In genomic region chr17:77089949-77090348, GRCh38 we compare ENCODE assay signal across 8 cellular contexts. TPM values are rescaled to one million over a fixed set of nuclear protein-coding genes. Genes with fewer than 3 reads are reported as not detected.
DNase-seq lines count a peak whose midpoint lies in the region; ATAC-seq, FAIRE-seq and TF ChIP-seq lines count a peak whose summit lies in the region.
"Not testable (repeated sequence)": the region's sequence is repeated elsewhere in the genome, so short reads cannot be mapped to it uniquely, and the experiment has no call there.

No MANE protein-coding gene starts in this region.

- not testable (repeated sequence) for H2BK12ac ChIP-seq in H1 (ENCODE audit: low read depth, low read length); mesenchymal stem cell (ENCODE audit: low read length in 2 of 2)

- H3K4me1 ChIP-seq in A673 (ENCODE audit: insufficient read depth, low read length, poor library complexity, severe bottlenecking), result peaks cover 14% of the 10 kb centered on the region
- H3K4me1 ChIP-seq in MM.1S (ENCODE audit: low read length), result peaks cover 58% of the 10 kb centered on the region
- not testable (repeated sequence) for H3K4me1 ChIP-seq in H1 (replicated peaks in 1 of 4; ENCODE audit: control insufficient read depth in 3 of 4, insufficient read depth in 4 of 4, low read length in 3 of 4)
- H3K4me1 ChIP-seq in mesenchymal stem cell (ENCODE audit: control insufficient read depth, insufficient read depth, low read depth, low read length), result peaks cover 12% of the 10 kb centered on the region
- peaks cover 17% of the 10 kb centered on the region for H3K4me1 ChIP-seq in skeletal muscle satellite cell (ENCODE audit: control insufficient read depth, insufficient read depth, low read length)

- H3K36me3 Mint-ChIP-seq in WTC11, result peaks cover 41% of the 10 kb centered on the region
- H3K36me3 Mint-ChIP-seq in activated naive CD4-positive, alpha-beta T cell treated with anti-CD3 and anti-CD28 coated beads, Interleukin-2, amount 50 U/mL, for 72 hours, result peaks cover 38 to 47% of the 10 kb centered on the region in 2 donors

- peaks cover 26% of the 10 kb centered on the region for H3K4me1 Mint-ChIP-seq in WTC11

- H3K27me3 Mint-ChIP-seq in WTC11 (ENCODE audit: low read depth), result not testable (repeated sequence)

- FAIRE-seq in H1 (lab: Jason Lieb, UNC), result not testable (repeated sequence)

- H2BK15ac ChIP-seq in H1 (ENCODE audit: low read length); mesenchymal stem cell (ENCODE audit: low read depth, poor library complexity, severe bottlenecking): not testable (repeated sequence)

- ATAC-seq in WTC11; activated naive CD4-positive, alpha-beta T cell treated with anti-CD3 and anti-CD28 coated beads, Interleukin-2, amount 50 U/mL, for 72 hours: not testable (repeated sequence)

- not testable (repeated sequence) for H3K14ac ChIP-seq in H1 (ENCODE audit: insufficient read length); mesenchymal stem cell (ENCODE audit: low read length in 2 of 2)

- not testable (repeated sequence) for H2BK120ac ChIP-seq in H1 (replicated peaks; ENCODE audit: low read depth, low read length); mesenchymal stem cell (ENCODE audit: low read depth, low read length)

- H3K56ac ChIP-seq in H1 (replicated peaks; ENCODE audit: insufficient read length, low read depth, low read length), result not testable (repeated sequence)

- H3K79me2 ChIP-seq in MM.1S (ENCODE audit: low read length) (peaks cover 71% of the 10 kb centered on the region), H1 (ENCODE audit: control insufficient read depth in 1 of 2, insufficient read depth in 2 of 2, low read length in 2 of 2) (peaks cover 0 to 37% of the 10 kb centered on the region in 2 experiments; a peak in 3 of 4 replicates)

- not testable (repeated sequence) for H4K20me1 ChIP-seq in MM.1S (ENCODE audit: insufficient read depth, low read length); H1 (replicated peaks in 1 of 2; ENCODE audit: control insufficient read depth in 1 of 2, insufficient read depth in 2 of 2, low read length in 2 of 2)

- not testable (repeated sequence) for TF ChIP-seq POLR2A in H1 (IDR thresholded peaks at IDR 0.05; ENCODE audit: control extremely low read depth in 1 of 2, low read depth in 2 of 2, low read length in 2 of 2)

- H3K18ac ChIP-seq in H1 (ENCODE audit: extremely low read depth, low read length); mesenchymal stem cell (ENCODE audit: low read depth in 1 of 2, low read length in 2 of 2): not testable (repeated sequence)

- not testable (repeated sequence) for TF ChIP-seq RAD21 in H1 (IDR thresholded peaks at IDR 0.05 in 1 of 2, conservative IDR thresholded peaks at IDR 0.05 in 1 of 2; ENCODE audit: low read depth in 2 of 2, low read length in 2 of 2)

- H4K8ac ChIP-seq in H1 (ENCODE audit: extremely low read depth, insufficient read depth, low read length), result 0 out of 2 replicates have a peak overlapping the region, but pooled peaks have one; percentile 58
- not testable (repeated sequence) for H4K8ac ChIP-seq in mesenchymal stem cell (ENCODE audit: low read length)

- not testable (repeated sequence) for H3K79me1 ChIP-seq in H1 (ENCODE audit: low read depth, low read length)
- H3K79me1 ChIP-seq in mesenchymal stem cell (replicated peaks; ENCODE audit: low read length, poor library complexity, severe bottlenecking), result peaks cover 26% of the 10 kb centered on the region

- not testable (repeated sequence) for H3K9me3 Mint-ChIP-seq in WTC11; activated naive CD4-positive, alpha-beta T cell treated with anti-CD3 and anti-CD28 coated beads, Interleukin-2, amount 50 U/mL, for 72 hours

- not testable (repeated sequence) for TF ChIP-seq EP300 in H1 (IDR thresholded peaks at IDR 0.05; ENCODE audit: borderline replicate concordance in 1 of 2, low read depth in 2 of 2, low read length in 2 of 2)

- POLR2A ChIA-PET in A673 (lab: Charles Lee; ENCODE audit: low non-redundant PET), result not testable (repeated sequence)
- POLR2A ChIA-PET in WTC11 (lab: Charles Lee) (interaction anchor here (0.7 kb wide), 1 partner anchor 302 kb away, joined by 3 read pairs; no protein-coding TSS in a partner anchor), H1 (lab: Charles Lee; ENCODE audit: partially characterized antibody) (interaction anchor here (0.7 to 1.8 kb wide), 4 partner anchors 13 to 165 kb away, joined by 3 to 7 read pairs (median 4); no protein-coding TSS in a partner anchor)

- H3K27me3 ChIP-seq in A673 (replicated peaks; ENCODE audit: insufficient read depth, low read depth, low read length, poor library complexity); MM.1S (replicated peaks; ENCODE audit: insufficient read depth, low read length); H1 (replicated peaks in 1 of 4; ENCODE audit: control insufficient read depth in 3 of 4, extremely low read depth in 1 of 4, insufficient read depth in 3 of 4, low read length in 3 of 4); mesenchymal stem cell (ENCODE audit: control insufficient read depth in 1 of 2, insufficient read depth in 1 of 2, low read length in 2 of 2); skeletal muscle satellite cell (ENCODE audit: control insufficient read depth, insufficient read depth, low read length): not testable (repeated sequence)

- TF ChIP-seq CTCF in A673 (conservative IDR thresholded peaks at IDR 0.05; ENCODE audit: low read depth, low read length); GM12864 (IDR thresholded peaks at IDR 0.05; ENCODE audit: low read depth, low read length, missing control alignments); MM.1S (IDR thresholded peaks at IDR 0.05; ENCODE audit: low read length); WTC11 (IDR thresholded peaks at IDR 0.05); H1 (IDR thresholded peaks at IDR 0.05; ENCODE audit: control extremely low read depth in 1 of 3, insufficient read depth in 1 of 3, low read depth in 1 of 3, low read length in 3 of 3): not testable (repeated sequence)

- 0 out of 2 replicates have a peak overlapping the region, but pooled peaks have one; percentile 23 for H3K27ac Mint-ChIP-seq in WTC11
- H3K27ac Mint-ChIP-seq in activated naive CD4-positive, alpha-beta T cell treated with anti-CD3 and anti-CD28 coated beads, Interleukin-2, amount 50 U/mL, for 72 hours, result peak overlapping the region; percentile 98 to 100

- 96% methylated on average over 10 of the region's 10 CpGs; no CpG with 5 or more reads in 1 of the 2 experiments for WGBS in H1 (ENCODE audit: extremely low coverage in 1 of 2, insufficient coverage in 1 of 2, insufficient read length in 1 of 2, insufficient replicate concordance in 2 of 2, low coverage in 1 of 2, low lambda C conversion rate in 2 of 2, missing lambda C conversion rate in 1 of 2), 2 experiments
- 94% methylated on average over 10 of the region's 10 CpGs for WGBS in mesenchymal stem cell

- H3K9me2 ChIP-seq in MM.1S (replicated peaks; ENCODE audit: insufficient read depth, low read length), result not testable (repeated sequence)

- not testable (repeated sequence) for H3K4ac ChIP-seq in H1 (replicated peaks; ENCODE audit: insufficient read length, low read depth, low read length); mesenchymal stem cell (ENCODE audit: low read depth in 1 of 2, low read length in 2 of 2)

- BruUV-seq in A673 (replicated peaks; lab: Mats Ljungman, UMichigan), result not testable (repeated sequence)

- H4K91ac ChIP-seq in H1 (replicated peaks; ENCODE audit: insufficient read length, low read length); mesenchymal stem cell (ENCODE audit: low read length): not testable (repeated sequence)

- CTCF ChIA-PET in A673 (lab: Charles Lee), result interaction anchor here (0.7 kb wide), 2 partner anchors 25 to 384 kb away, joined by 4 to 8 read pairs; no protein-coding TSS in a partner anchor
- CTCF ChIA-PET in WTC11 (lab: Charles Lee), result interaction anchor here (0.6 to 2.3 kb wide), 5 partner anchors 12 to 210 kb away, joined by 3 to 15 read pairs (median 3); no protein-coding TSS in a partner anchor
- CTCF ChIA-PET in H1 (lab: Charles Lee; ENCODE audit: partially characterized antibody), result interaction anchor here (0.9 to 2.1 kb wide), 5 partner anchors 18 to 158 kb away, joined by 3 to 11 read pairs (median 3); no protein-coding TSS in a partner anchor

- not testable (repeated sequence) for H3K27ac ChIP-seq in A673 (ENCODE audit: low read depth, low read length, poor library complexity, severe bottlenecking); H1 (ENCODE audit: low read depth, low read length); mesenchymal stem cell (ENCODE audit: low read length, poor library complexity, severe bottlenecking)
- H3K27ac ChIP-seq in MM.1S (ENCODE audit: low read length), result peak overlapping the region; percentile 97

- not testable (repeated sequence) for H4K5ac ChIP-seq in H1 (ENCODE audit: insufficient read length, low read depth, low read length)

- H2BK20ac ChIP-seq in H1 (ENCODE audit: low read length), result not testable (repeated sequence)

- H3F3A ChIP-seq in MM.1S (ENCODE audit: insufficient read depth, low read length), result peaks cover 70% of the 10 kb centered on the region

- H3K4me3 Mint-ChIP-seq in WTC11, result peak overlapping the region; percentile 92

- H3K9me3 ChIP-seq in A673 (ENCODE audit: low read depth, low read length, poor library complexity, severe bottlenecking); MM.1S (replicated peaks; ENCODE audit: insufficient read depth, low read length); H1 (ENCODE audit: insufficient read depth in 2 of 2, low read depth in 1 of 2, low read length in 1 of 2); mesenchymal stem cell (ENCODE audit: control insufficient read depth, low read length); skeletal muscle satellite cell (replicated peaks; ENCODE audit: low read length): not testable (repeated sequence)

- intact Hi-C loops in A673 (cut with micrococcal nuclease; ENCODE audit: unreplicated experiment), result loop anchor here (5.0 kb wide), 1 partner anchor 407 kb away; no protein-coding TSS in a partner anchor

- peak overlapping the region; percentile 79 for H3K4me3 ChIP-seq in A673 (ENCODE audit: low read depth, low read length, poor library complexity, severe bottlenecking)
- peak overlapping the region; percentile 69 for H3K4me3 ChIP-seq in GM12864 (ENCODE audit: low read depth, low read length)
- peak overlapping the region; percentile 89; the same call in 1 of the 2 replicates for H3K4me3 ChIP-seq in MM.1S (ENCODE audit: low read length)
- peak overlapping the region in 1 of 4 experiments; percentile 95; a peak in 2 of 8 replicates for H3K4me3 ChIP-seq in H1 (ENCODE audit: extremely low read depth in 1 of 4, insufficient read depth in 2 of 4, low read depth in 3 of 4, low read length in 4 of 4)
- H3K4me3 ChIP-seq in mesenchymal stem cell (ENCODE audit: insufficient read depth in 1 of 2, low read depth in 1 of 2, low read length in 2 of 2), result peak overlapping the region in 1 of 2 experiments; percentile 81
- H3K4me3 ChIP-seq in skeletal muscle satellite cell (ENCODE audit: low read length), result not testable (repeated sequence)

- H3K4me2 ChIP-seq in MM.1S (ENCODE audit: low read depth, low read length), result peak overlapping the region; percentile 99; the same call in 1 of the 2 replicates
- peak overlapping the region in 1 of 2 experiments; percentile 91; a peak in 1 of 4 replicates for H3K4me2 ChIP-seq in H1 (ENCODE audit: insufficient read depth in 1 of 2, low read depth in 2 of 2, low read length in 2 of 2)
- not testable (repeated sequence) for H3K4me2 ChIP-seq in mesenchymal stem cell (ENCODE audit: low read length, poor library complexity, severe bottlenecking)
- H3K4me2 ChIP-seq in skeletal muscle satellite cell (ENCODE audit: low read length), result peak overlapping the region; percentile 96

- peak overlapping the region; percentile 99 for H3K9ac ChIP-seq in MM.1S (ENCODE audit: low read length)
- not testable (repeated sequence) for H3K9ac ChIP-seq in H1 (replicated peaks in 1 of 4; ENCODE audit: extremely low read depth in 1 of 4, low read depth in 3 of 4, low read length in 3 of 4)
- peak overlapping the region; percentile 96 for H3K9ac ChIP-seq in mesenchymal stem cell (ENCODE audit: low read length)
- H3K9ac ChIP-seq in skeletal muscle satellite cell (ENCODE audit: low read depth, low read length), result peak overlapping the region; percentile 98

- H2AK5ac ChIP-seq in H1 (ENCODE audit: low read depth, low read length); mesenchymal stem cell (ENCODE audit: low read length, severe bottlenecking): not testable (repeated sequence)

- H3K23me2 ChIP-seq in H1 (ENCODE audit: low read depth, low read length), result not testable (repeated sequence)

- not testable (repeated sequence) for H3K23ac ChIP-seq in H1 (ENCODE audit: insufficient read length); mesenchymal stem cell (ENCODE audit: low read length in 2 of 2)

- H2AFZ ChIP-seq in MM.1S (ENCODE audit: low read length); H1 (ENCODE audit: low read length); mesenchymal stem cell (ENCODE audit: low read depth, low read length): not testable (repeated sequence)

- not testable (repeated sequence) for DNase-seq in A673 (ENCODE audit: low spot score); GM12864 (ENCODE audit: low read depth); MM.1S; WTC11 (ENCODE audit: low spot score); activated naive CD4-positive, alpha-beta T cell treated with anti-CD3 and anti-CD28 coated beads, Interleukin-2, amount 50 U/mL, for 72 hours (ENCODE audit: low spot score in 2 of 2); H1 (ENCODE audit: low read depth in 1 of 2, low spot score in 2 of 2); mesenchymal stem cell

- H2BK5ac ChIP-seq in H1 (ENCODE audit: low read depth, low read length); mesenchymal stem cell (ENCODE audit: low read depth, low read length, poor library complexity, severe bottlenecking): not testable (repeated sequence)

- H3K36me3 ChIP-seq in A673 (ENCODE audit: insufficient read depth, low read length, poor library complexity, severe bottlenecking) (peaks cover 47% of the 10 kb centered on the region), MM.1S (replicated peaks; ENCODE audit: insufficient read depth, low read length) (peaks cover 14% of the 10 kb centered on the region), H1 (ENCODE audit: control insufficient read depth in 2 of 4, insufficient read depth in 4 of 4, low read length in 3 of 4) (peaks cover 14 to 35% (median 23%) of the 10 kb centered on the region in 4 experiments), mesenchymal stem cell (ENCODE audit: control insufficient read depth in 1 of 2, insufficient read depth in 2 of 2, low read depth in 1 of 2, low read length in 2 of 2) (peaks cover 33 to 40% of the 10 kb centered on the region in 2 experiments), skeletal muscle satellite cell (ENCODE audit: insufficient read depth, low read length) (peaks cover 36% of the 10 kb centered on the region)

RNA-seq across cellular contexts. Expression of gene SEC14L1, which starts 50.8 kb away (rescaled TPM):
- total RNA-seq in A673 (2021) (78.6 and 82.8 TPM in 2 replicates), WTC11 (2021) (77.2 to 82.8 TPM (median 81.0 TPM) in 3 replicates)
- total RNA-seq in activated naive CD4-positive, alpha-beta T cell treated with anti-CD3 and anti-CD28 coated beads, Interleukin-2, amount 50 U/mL, for 72 hours, result 100 to 1,000 TPM in 1 of 2 donors, 10 to 100 TPM in 1; 53.4 to 103 TPM
- 74.4 TPM in 2 replicates for total RNA-seq in H1 (2021; fragmentation: NEBNext Ultra II Directional; extraction: Animal tissue kit (Norgen Biotek cat#: 25700))
- 27.2 and 42.7 TPM in 2 replicates for polyA plus RNA-seq in H1 (2011; rRNA removed)
- 18.7 TPM for polyA plus RNA-seq in H1 (2011; cell fraction: cytosol; rRNA removed)
- 73.2 TPM for polyA plus RNA-seq in H1 (2011; cell fraction: nucleus; rRNA removed)
- polyA plus RNA-seq in H1 (2012, experiment 1 of 2), result 40.4 to 51.0 TPM (median 49.2 TPM) in 4 replicates
- 8.8 TPM for polyA plus RNA-seq in H1 (2012, experiment 2 of 2)
- polyA plus RNA-seq in H1 (2013, experiment 1 of 2), result 63.8 TPM
- 57.5 TPM for polyA plus RNA-seq in H1 (2013, experiment 2 of 2)
- polyA minus RNA-seq in H1 (2011; rRNA and poly(A)+ RNA removed), result 23.0 and 24.1 TPM in 2 replicates
- 30.6 TPM for polyA minus RNA-seq in H1 (2011; cell fraction: cytosol; rRNA and poly(A)+ RNA removed)
- polyA minus RNA-seq in H1 (2011; cell fraction: nucleus; rRNA and poly(A)+ RNA removed), result 45.3 TPM
- 101 TPM for polyA plus RNA-seq in mesenchymal stem cell (2013, experiment 1 of 2)
- 107 TPM for polyA plus RNA-seq in mesenchymal stem cell (2013, experiment 2 of 2)
- total RNA-seq in skeletal muscle satellite cell (2012; rRNA removed), result 25.1 and 27.9 TPM in 2 replicates
